ENCODE assay signal across 26 cellular contexts in genomic region chr22:20219667-20220628, GRCh38. TPM values are rescaled to one million over a fixed set of nuclear protein-coding genes. Genes with fewer than 3 reads are reported as not detected.
A peak's percentile ranks its signal among the peaks of the same experiment; 100 is the strongest.
DNase-seq lines count a peak whose midpoint lies in the region; ATAC-seq, FAIRE-seq and TF ChIP-seq lines count a peak whose summit lies in the region.
"Had no signal": no experiment of that assay in that cellular context is flagged by ENCODE, and none has a peak within 500 bp of the region (broad histone marks: within the 10 kb centered on the region; RNA-seq: fewer than 3 reads in every experiment).

No MANE protein-coding gene starts in this region.

- no peak overlapping the region for H3K27ac ChIP-seq in K562 (ENCODE audit: extremely low read depth, low read depth, low read length)
- H3K27ac ChIP-seq: lower lobe of right lung, parathyroid adenoma, thoracic aorta, vagina had no signal

- H3K9ac ChIP-seq in K562 (ENCODE audit: insufficient read depth in 1 of 2, low read depth in 2 of 2, low read length in 2 of 2): peak overlapping the region in 1 of 2 experiments; percentile 61; a peak in 2 of 4 replicates
- H3K9ac ChIP-seq: parathyroid adenoma had no signal

- H3K27me3 ChIP-seq in K562 (ENCODE audit: control insufficient read depth in 2 of 2, insufficient read depth in 2 of 2, low read length in 2 of 2): peaks cover 25 to 76% of the 10 kb centered on the region in 2 experiments
- H3K27me3 ChIP-seq: vagina had no signal

- no peaks in the 10 kb centered on the region for H3K79me2 ChIP-seq in K562 (ENCODE audit: control insufficient read depth, insufficient read depth, low read length)
- H3K79me2 ChIP-seq: parathyroid adenoma had no signal

- WGBS in K562 (ENCODE audit: insufficient coverage, low coverage, missing lambda C conversion rate): 28% methylated on average over 10 of the region's 10 CpGs

- H4K20me1 ChIP-seq in K562 (replicated peaks; ENCODE audit: control insufficient read depth, insufficient read depth, low read length): peaks cover 9% of the 10 kb centered on the region; the same call in 1 of the 2 replicates

- peaks cover 0 to 23% of the 10 kb centered on the region in 2 experiments; a peak in 2 of 5 replicates for H3K4me1 ChIP-seq in K562 (replicated peaks in 1 of 2; ENCODE audit: control insufficient read depth in 2 of 2, insufficient read depth in 2 of 2, low read length in 2 of 2)
- H3K4me1 ChIP-seq: Caco-2, HAP-1, lower lobe of right lung, parathyroid adenoma, vagina had no signal

- H3K9me1 ChIP-seq in K562 (ENCODE audit: control insufficient read depth, insufficient read depth, low read length): no peaks in the 10 kb centered on the region

- H2AFZ ChIP-seq in K562 (ENCODE audit: low read depth, low read length): peak overlapping the region; percentile 23; the same call in 1 of the 2 replicates
- H2AFZ ChIP-seq: parathyroid adenoma had no signal

- no peak for TF ChIP-seq RAD21 in K562 (CRISPR knock-in tag; conservative IDR thresholded peaks at IDR 0.05 in 1 of 2, IDR thresholded peaks at IDR 0.05 in 1 of 2)

- DNase-seq in NCI-H82 (lab: John Stamatoyannopoulos, UW) (peak; percentile 38), NCI-H82 treated with DMSO at 0.1 percent for 48 hours (lab: John Stamatoyannopoulos, UW; ENCODE audit: unreplicated experiment) (no peak), ELR (ENCODE audit: low read depth) (peak; percentile 17), NCI-H69 (lab: John Stamatoyannopoulos, UW) (peak; percentile 52), K562 (ENCODE audit: extremely low read depth in 1 of 4, low spot score in 3 of 4) (peak; percentile 72 to 98 (median 92)), NCI-H526 treated with DMSO at 0.1 percent for 48 hours (lab: John Stamatoyannopoulos, UW) (no peak), SHP77 (lab: John Stamatoyannopoulos, UW) (no peak), glomerular visceral epithelial cell (ENCODE audit: extremely low spot score) (no peak)
- DNase-seq: activated CD8-positive, alpha-beta memory T cell treated with anti-CD3 and anti-CD28 coated beads, Interleukin-2, amount 50 U/mL, for 48 hours; aorta; Caco-2; central memory CD4-positive, alpha-beta T cell; kidney; lower lobe of right lung; mucosa of descending colon; NCI-H1048; NCI-H1930; NCI-H446; nephron progenitor cell; right cardiac atrium; stimulated activated CD4-positive, alpha-beta T cell treated with anti-CD3 and anti-CD28 coated beads, Interleukin-4, amount 100 ng/mL, for 4 hours; stimulated activated naive CD4-positive, alpha-beta T cell had no signal

- POLR2A ChIA-PET in K562 (lab: Yijun Ruan, JAX): interaction anchor here (0.6 to 5.2 kb wide), 9 partner anchors 9 to 63 kb away, joined by 3 to 38 read pairs (median 3); no protein-coding TSS in a partner anchor

- peak; percentile 76 for ATAC-seq in K562
- ATAC-seq: lower lobe of right lung, mucosa of descending colon, right cardiac atrium had no signal

- BruUV-seq in K562 (replicated peaks; lab: Mats Ljungman, UMichigan): no TSS peak

- in situ Hi-C loops in K562 (cut with MboI): no loop called here

- no peaks in the 10 kb centered on the region for H3K36me3 ChIP-seq in K562 (ENCODE audit: control insufficient read depth, insufficient read depth, low read length)
- H3K36me3 ChIP-seq: HAP-1, lower lobe of right lung, thoracic aorta, vagina had no signal

- peak; percentile 80 for FAIRE-seq in K562 (lab: Jason Lieb, UNC)
- FAIRE-seq: kidney had no signal

- H3K4me3 ChIP-seq in K562: no peak overlapping the region
- H3K4me3 ChIP-seq: HAP-1, lower lobe of right lung, mucosa of descending colon, thoracic aorta, vagina had no signal

- TF ChIP-seq EP300 in K562 (IDR thresholded peaks at IDR 0.05; ENCODE audit: low read length): no peak

- H3K4me2 ChIP-seq in K562 (ENCODE audit: insufficient read depth, low read length): no peak overlapping the region

- intact Hi-C loops in K562 (cut with micrococcal nuclease): no loop called here

- CTCF ChIA-PET in K562 (lab: Yijun Ruan, JAX; ENCODE audit: low intra/inter-chr PET ratio): no interaction called here

- TF ChIP-seq POLR2A in K562 (conservative IDR thresholded peaks at IDR 0.05): no peak

- peaks cover 16% of the 10 kb centered on the region for H3K9me3 ChIP-seq in K562 (replicated peaks; ENCODE audit: control insufficient read depth, insufficient read depth, low read depth, low read length)
- H3K9me3 ChIP-seq: HAP-1, mucosa of descending colon, thoracic aorta, vagina had no signal

- TF ChIP-seq CTCF in K562 (IDR thresholded peaks at IDR 0.05 in 2 of 3, conservative IDR thresholded peaks at IDR 0.05 in 1 of 3; ENCODE audit: insufficient read depth in 2 of 3, low read depth in 1 of 3, low read length in 3 of 3): no peak

TF ChIP-seq in K562, 482 proteins besides CTCF, POLR2A, EP300 and RAD21 (continues in another document):
- no peak for TF ChIP-seq HMG20B (CRISPR knock-in tag; IDR thresholded peaks at IDR 0.05)
- TF ChIP-seq USF1 (CRISPR knock-in tag; IDR thresholded peaks at IDR 0.05): peak; percentile 96
- TF ChIP-seq ZC3H4 (CRISPR knock-in tag; IDR thresholded peaks at IDR 0.05; ENCODE audit: borderline replicate concordance): 0 out of 2 replicates have a peak, but pooled peaks have one; percentile 58
- TF ChIP-seq KLF6 (CRISPR knock-in tag; IDR thresholded peaks at IDR 0.05; ENCODE audit: borderline replicate concordance): no peak
- TF ChIP-seq ZNF699 (CRISPR knock-in tag; IDR thresholded peaks at IDR 0.05; ENCODE audit: insufficient replicate concordance): no peak
- TF ChIP-seq CHD2 (IDR thresholded peaks at IDR 0.05; ENCODE audit: low read depth, low read length): peak; percentile 30; the same call in 1 of the 2 replicates
- TF ChIP-seq TFE3 (CRISPR knock-in tag; IDR thresholded peaks at IDR 0.05): peak; percentile 96
- TF ChIP-seq ATF2 (CRISPR knock-in tag; IDR thresholded peaks at IDR 0.05): no peak; the same call in 1 of the 2 replicates

RNA-seq across cellular contexts. Expression of gene RTN4R, which starts 48.2 kb away (rescaled TPM):
- 0.62 and 4.8 TPM in 2 replicates for total RNA-seq in K562 (2011; cell fraction: chromatin; rRNA removed; ENCODE audit: low replicate concordance)
- total RNA-seq in K562 (2011; cell fraction: nucleolus; rRNA removed): 7.4 and 9.8 TPM in 2 replicates
- total RNA-seq in K562 (2011; cell fraction: nucleoplasm; rRNA removed): 3.2 and 3.7 TPM in 2 replicates
- 1.5 and 2.3 TPM in 2 replicates for total RNA-seq in K562 (2014; rRNA removed)
- total RNA-seq in K562 (2014; rRNA removed; fragmentation: Illumina TruSeq; extraction: Trizol): not detected in 2 replicates
- total RNA-seq in K562 (2015; rRNA removed; fragmentation: Illumina TruSeq; extraction: Trizol): 0.41 and 0.43 TPM in 2 replicates
- 2.8 and 3.0 TPM in 2 replicates for total RNA-seq in K562 (2021)
- polyA plus RNA-seq in K562 (2011; rRNA removed): 1.3 and 4.4 TPM in 2 replicates
- 5.9 and 9.9 TPM in 2 replicates for polyA plus RNA-seq in K562 (2011; cell fraction: cytosol; rRNA removed)
- polyA plus RNA-seq in K562 (2011; cell fraction: nucleus; rRNA removed): 2.9 and 3.5 TPM in 2 replicates
- polyA plus RNA-seq in K562 (2012): 2.9 and 4.6 TPM in 2 replicates
- polyA plus RNA-seq in K562 (2014; fragmentation: Illumina TruSeq; extraction: Trizol): 0.46 TPM in 1 of 2 replicates, not detected in the other
- under 1 TPM in 1 of 2 experiments, not detected in 1; 0.04 TPM for polyA plus RNA-seq in K562 (2014; fragmentation: Nextera tagmentation; extraction: Ambion mirVana)
- polyA plus RNA-seq in K562 (2014; rRNA removed): 1.2 and 2.3 TPM in 2 replicates
- polyA minus RNA-seq in K562 (2011; rRNA and poly(A)+ RNA removed): 1.0 and 1.5 TPM in 2 replicates
- polyA minus RNA-seq in K562 (2011; cell fraction: cytosol; rRNA and poly(A)+ RNA removed): 5.1 and 13.6 TPM in 2 replicates
- polyA minus RNA-seq in K562 (2011; cell fraction: nucleus; rRNA and poly(A)+ RNA removed): 0.40 and 1.3 TPM in 2 replicates

Comparison
In these comparisons a context has a peak if more than half of its experiments do, and no peak if none do; other contexts are left out.
1. DNase-seq: peak in NCI-H82 (single experiment), ELR (single experiment), NCI-H69 (single experiment) and K562 (4 of 4); none in NCI-H82 treated with DMSO at 0.1 percent for 48 hours (single experiment), NCI-H526 treated with DMSO at 0.1 percent for 48 hours (single experiment), SHP77 (0 of 2) and glomerular visceral epithelial cell (single experiment).